8 cellular contexts compared by ENCODE assay signal in genomic region chr16:22436823-22437652, GRCh38.
A peak's percentile ranks its signal among the peaks of the same experiment; 100 is the strongest.
DNase-seq lines count a peak whose midpoint lies in the region; ATAC-seq and TF ChIP-seq lines count a peak whose summit lies in the region.
"Not testable (repeated sequence)": the region's sequence is repeated elsewhere in the genome, so short reads cannot be mapped to it uniquely, and the experiment has no call there.

No MANE protein-coding gene starts in this region.

- ATAC-seq in GM18907 (IDR thresholded peaks at IDR 0.05; ENCODE audit: unreplicated experiment) (peak; percentile 89), HG03108 (IDR thresholded peaks at IDR 0.05; ENCODE audit: unreplicated experiment) (peak; percentile 90)

- not testable (repeated sequence) for TF ChIP-seq CTCF in AG04449 (IDR thresholded peaks at IDR 0.05; ENCODE audit: insufficient read depth, low read length, missing control alignments)

- not testable (repeated sequence) for DNase-seq in AG04449 (ENCODE audit: low read depth, low spot score)
- DNase-seq in NCI-H345 (lab: John Stamatoyannopoulos, UW): peak; percentile 70
- peak; percentile 77 for DNase-seq in activated CD4-positive, CD25-positive, alpha-beta regulatory T cell treated with anti-CD3 and anti-CD28 coated beads, Interleukin-2, amount 50 U/mL, for 72 hours
- DNase-seq in caudate nucleus (lab: John Stamatoyannopoulos, UW): peak in 49 of 61 donors; percentile 11 to 79 (median 48)
- peak; percentile 57 for DNase-seq in inferior parietal cortex (ENCODE audit: extremely low spot score)

- CTCF ChIA-PET in AG04449 (lab: Yijun Ruan, JAX): not testable (repeated sequence)

- peak overlapping the region; percentile 87 for H3K27ac ChIP-seq in caudate nucleus (ENCODE audit: low read depth, low read length)
- peak overlapping the region; percentile 67 to 99 (median 97) for H3K27ac ChIP-seq in skin epidermis

- H3K4me3 ChIP-seq in AG04449 (ENCODE audit: low read depth, low read length) (peak overlapping the region; percentile 67), skin epidermis (peak overlapping the region; percentile 72 to 92 (median 79))

- POLR2A ChIA-PET in AG04449 (lab: Yijun Ruan, JAX): interaction anchor here (0.7 kb wide), 1 partner anchor 64 kb away, joined by 3 read pairs; no protein-coding TSS in a partner anchor
